ENCODE assay signal across 8 cellular contexts in the genomic region with DNA sequence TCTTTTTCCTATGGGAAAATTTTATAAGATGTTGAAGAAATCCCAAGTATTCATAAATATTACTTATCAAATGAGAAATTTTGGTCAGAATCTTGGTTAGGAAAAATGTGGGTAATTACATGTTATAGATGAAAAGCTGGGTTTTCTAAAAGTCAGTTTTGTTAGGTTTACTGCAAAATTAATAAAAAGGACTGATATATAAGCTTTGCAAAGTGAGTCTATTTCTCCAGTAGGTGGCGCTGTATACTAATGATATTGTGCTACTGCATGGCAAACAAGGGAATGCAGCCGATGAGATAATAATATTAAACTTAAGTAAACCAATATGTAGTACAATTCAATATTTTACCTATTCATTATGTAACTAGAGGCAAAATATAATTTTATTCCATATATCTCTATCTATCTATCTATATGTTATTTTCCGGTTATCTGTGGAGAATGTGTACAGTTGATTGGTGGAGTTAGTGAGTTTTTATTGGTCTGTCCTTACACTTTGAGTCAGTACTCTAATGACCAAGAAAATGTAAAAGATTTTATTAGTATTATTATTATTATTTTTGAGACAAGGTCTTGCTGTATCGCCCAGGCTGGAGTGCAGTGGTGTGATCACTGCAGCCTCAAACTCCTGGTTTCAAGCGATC. TPM values are rescaled to one million over a fixed set of nuclear protein-coding genes. Genes with fewer than 3 reads are reported as not detected.
A peak's percentile ranks its signal among the peaks of the same experiment; 100 is the strongest.
DNase-seq lines count a peak whose midpoint lies in the region; ATAC-seq, FAIRE-seq and TF ChIP-seq lines count a peak whose summit lies in the region.

No MANE protein-coding gene starts in this region.

- H3K27ac Mint-ChIP-seq in activated CD4-positive, alpha-beta memory T cell treated with anti-CD3 and anti-CD28 coated beads for 36 hours, result no peak overlapping the region

- no peak for TF ChIP-seq EP300 in GM12878 (IDR thresholded peaks at IDR 0.05; ENCODE audit: borderline replicate concordance in 1 of 2, control insufficient read depth in 1 of 2, low read depth in 2 of 2, low read length in 2 of 2)

- TF ChIP-seq CTCF in GM12878 (IDR thresholded peaks at IDR 0.05 in 2 of 3, conservative IDR thresholded peaks at IDR 0.05 in 1 of 3; ENCODE audit: control insufficient read depth in 2 of 3, extremely low read depth in 1 of 3, insufficient read depth in 1 of 3, low read depth in 3 of 3, low read length in 3 of 3), result peak; percentile 53 to 59 (median 56)
- TF ChIP-seq CTCF in kidney epithelial cell (IDR thresholded peaks at IDR 0.05; ENCODE audit: insufficient read depth, low read length, poor library complexity, severe bottlenecking), result peak; percentile 72
- peak; percentile 85 for TF ChIP-seq CTCF in upper lobe of right lung (IDR thresholded peaks at IDR 0.05)

- H3K9me3 Mint-ChIP-seq in activated CD4-positive, alpha-beta memory T cell treated with anti-CD3 and anti-CD28 coated beads for 36 hours, result peaks cover 6% of the 10 kb centered on the region

- intact Hi-C loops in GM12878 (cut with micrococcal nuclease; ENCODE audit: unreplicated experiment) (no loop called here), upper lobe of right lung (cut with DNase I) (no loop called here)
- intact Hi-C loops in activated CD4-positive, alpha-beta memory T cell treated with anti-CD3 and anti-CD28 coated beads for 36 hours (cut with micrococcal nuclease), result loop anchor here (1.0 kb wide), 1 partner anchor 644 kb away; no protein-coding TSS in a partner anchor

- RAD21 ChIA-PET in GM12878 (lab: Charles Lee; ENCODE audit: unreplicated experiment), result no interaction called here

- SMC1A ChIA-PET in GM12878 (lab: Charles Lee; ENCODE audit: uncharacterized antibody, unreplicated experiment), result interaction anchor here (0.6 to 0.8 kb wide), 5 partner anchors 12 to 1636 kb away, joined by 3 to 5 read pairs (median 3); no protein-coding TSS in a partner anchor

- FAIRE-seq in GM12878 (lab: Jason Lieb, UNC), result peak; percentile 31

- no peaks in the 10 kb centered on the region for H4K20me1 ChIP-seq in GM12878 (ENCODE audit: control insufficient read depth, insufficient read depth)

- POLR2A ChIA-PET in GM12878 (lab: Charles Lee), result no interaction called here
- POLR2A ChIA-PET in activated CD4-positive, alpha-beta memory T cell treated with anti-CD3 and anti-CD28 coated beads for 36 hours (lab: Charles Lee), result no interaction called here

- H3K4me1 ChIP-seq in GM12878 (ENCODE audit: control insufficient read depth, insufficient read depth, low read length) (no peaks in the 10 kb centered on the region), upper lobe of right lung (no peaks in the 10 kb centered on the region)

- no peaks in the 10 kb centered on the region for H3K4me1 Mint-ChIP-seq in activated CD4-positive, alpha-beta memory T cell treated with anti-CD3 and anti-CD28 coated beads for 36 hours (ENCODE audit: low read depth)

- H3K36me3 Mint-ChIP-seq in activated CD4-positive, alpha-beta memory T cell treated with anti-CD3 and anti-CD28 coated beads for 36 hours, result no peaks in the 10 kb centered on the region

- no peaks in the 10 kb centered on the region for H3K27me3 Mint-ChIP-seq in activated CD4-positive, alpha-beta memory T cell treated with anti-CD3 and anti-CD28 coated beads for 36 hours

- no peaks in the 10 kb centered on the region for H3K27me3 ChIP-seq in GM12878 (replicated peaks in 1 of 2; ENCODE audit: control insufficient read depth in 2 of 2, insufficient read depth in 2 of 2, low read length in 1 of 2)
- H3K27me3 ChIP-seq in kidney epithelial cell (ENCODE audit: control insufficient read depth, insufficient read depth, low read length), result no peaks in the 10 kb centered on the region
- H3K27me3 ChIP-seq in upper lobe of right lung, result no peaks in the 10 kb centered on the region

- H3K4me3 Mint-ChIP-seq in activated CD4-positive, alpha-beta memory T cell treated with anti-CD3 and anti-CD28 coated beads for 36 hours, result no peak overlapping the region

- TF ChIP-seq RAD21 in GM12878 (IDR thresholded peaks at IDR 0.05; ENCODE audit: insufficient read depth, low read depth, low read length), result peak; percentile 37; the same call in 1 of the 2 replicates

- DNase-seq in Ammon's horn (ENCODE audit: low spot score), result peak; percentile 70
- peak; percentile 32 for DNase-seq in NCI-H510A (lab: John Stamatoyannopoulos, UW)
- no peak for DNase-seq in GM12878 (ENCODE audit: low read depth, low spot score)
- peak; percentile 26 for DNase-seq in kidney epithelial cell (ENCODE audit: low read depth)
- DNase-seq in upper lobe of right lung, result no peak
- no peak for DNase-seq in activated CD4-positive, alpha-beta memory T cell treated with anti-CD3 and anti-CD28 coated beads for 36 hours

- no peak overlapping the region for H3K4me2 ChIP-seq in GM12878 (ENCODE audit: control insufficient read depth, insufficient read depth)

- CTCF ChIA-PET in GM12878 (lab: Yijun Ruan, JAX), result interaction anchor here (0.6 to 2.9 kb wide), 28 partner anchors 9 to 676 kb away, joined by 3 to 26 read pairs (median 4); no protein-coding TSS in a partner anchor
- CTCF ChIA-PET in activated CD4-positive, alpha-beta memory T cell treated with anti-CD3 and anti-CD28 coated beads for 36 hours (lab: Charles Lee), result interaction anchor here (0.6 to 4.2 kb wide), 18 partner anchors 9 to 1643 kb away, joined by 3 to 26 read pairs (median 4); no protein-coding TSS in a partner anchor

- in situ Hi-C loops in GM12878 (cut with MboI), result loop anchor here (25.0 kb wide), 1 partner anchor 1782 kb away; no protein-coding TSS in a partner anchor

- no peak overlapping the region for H3K9ac ChIP-seq in GM12878 (ENCODE audit: control insufficient read depth, insufficient read depth, low read length)

- H3K9me3 ChIP-seq in GM12878 (replicated peaks; ENCODE audit: control insufficient read depth, insufficient read depth, low read length), result no peaks in the 10 kb centered on the region
- no peaks in the 10 kb centered on the region for H3K9me3 ChIP-seq in upper lobe of right lung

- no peaks in the 10 kb centered on the region for H3K79me2 ChIP-seq in GM12878 (ENCODE audit: control insufficient read depth, insufficient read depth, low read length)

- no peak overlapping the region for H3K4me3 ChIP-seq in GM12878
- no peak overlapping the region for H3K4me3 ChIP-seq in kidney epithelial cell (ENCODE audit: low read depth, low read length)
- no peak overlapping the region for H3K4me3 ChIP-seq in upper lobe of right lung

- 55% methylated on average over 5 of the region's 5 CpGs for WGBS in GM12878 (ENCODE audit: insufficient coverage, insufficient replicate concordance, low lambda C conversion rate, missing lambda C conversion rate)

- H3K27ac ChIP-seq in GM12878 (ENCODE audit: control insufficient read depth, insufficient read depth) (no peak overlapping the region), upper lobe of right lung (no peak overlapping the region)

- H2AFZ ChIP-seq in GM12878 (ENCODE audit: control insufficient read depth, low read depth, low read length), result no peak overlapping the region

- no TSS peak for BruUV-seq in GM12878 (replicated peaks; lab: Mats Ljungman, UMichigan)

- no peaks in the 10 kb centered on the region for H3K36me3 ChIP-seq in GM12878 (ENCODE audit: control insufficient read depth in 2 of 2, insufficient read depth in 2 of 2, low read length in 1 of 2)
- H3K36me3 ChIP-seq in kidney epithelial cell (ENCODE audit: control insufficient read depth, insufficient read depth, low read length), result no peaks in the 10 kb centered on the region
- H3K36me3 ChIP-seq in upper lobe of right lung, result no peaks in the 10 kb centered on the region

- TF ChIP-seq POLR2A in GM12878 (IDR thresholded peaks at IDR 0.05; ENCODE audit: low read depth, low read length), result no peak

- ATAC-seq in GM18520 (IDR thresholded peaks at IDR 0.05; ENCODE audit: unreplicated experiment) (peak; percentile 63), HG03521 (IDR thresholded peaks at IDR 0.05; ENCODE audit: unreplicated experiment) (peak; percentile 51), GM12878 (peak; percentile 71), upper lobe of right lung (peak; percentile 66)

RNA-seq across cellular contexts. Expression of gene MIPOL1, which starts 32.9 kb away (rescaled TPM):
- total RNA-seq in GM12878 (2013; cell fraction: nucleolus; rRNA removed), result not detected in 2 replicates
- total RNA-seq in GM12878 (2014; rRNA removed) (not detected in 2 replicates), GM12878 (2014; rRNA removed; fragmentation: Illumina TruSeq; extraction: Trizol) (not detected in 2 replicates), GM12878 (2021) (not detected in 2 replicates), kidney epithelial cell (7.1 and 11.2 TPM in 2 replicates), upper lobe of right lung (10.0 TPM)
- not detected for polyA plus RNA-seq in GM12878 (2011; ENCODE audit: low read depth)
- polyA plus RNA-seq in GM12878 (2011; rRNA removed) (not detected in 2 replicates), GM12878 (2014; fragmentation: Illumina TruSeq; extraction: Trizol) (not detected in 2 replicates), GM12878 (2014; fragmentation: Nextera tagmentation; extraction: Ambion mirVana) (not detected), GM12878 (2014; rRNA removed) (not detected in 2 replicates), GM12878 (2016; fragmentation: Nextera tagmentation; extraction: Ambion mirVana) (under 1 TPM in 1 of 2 experiments, not detected in 1; 0.06 TPM)
- not detected in 2 replicates for polyA plus RNA-seq in GM12878 (2011; cell fraction: cytosol; rRNA removed)
- not detected in 2 replicates for polyA plus RNA-seq in GM12878 (2011; cell fraction: nucleus; rRNA removed)
- not detected in 2 replicates for polyA plus RNA-seq in GM12878 (2012)
- not detected in 2 replicates for polyA minus RNA-seq in GM12878 (2011; rRNA and poly(A)+ RNA removed)
- not detected in 2 replicates for polyA minus RNA-seq in GM12878 (2011; cell fraction: cytosol; rRNA and poly(A)+ RNA removed)
- polyA minus RNA-seq in GM12878 (2011; cell fraction: nucleus; rRNA and poly(A)+ RNA removed), result not detected in 2 replicates
- total RNA-seq in activated CD4-positive, alpha-beta memory T cell treated with anti-CD3 and anti-CD28 coated beads for 36 hours, result under 1 TPM; 0.14 to 0.51 TPM

RNA-seq across cellular contexts. Expression of gene SLC25A21, which starts 58.3 kb away (rescaled TPM):
- total RNA-seq in GM12878 (2013; cell fraction: nucleolus; rRNA removed), result not detected in 2 replicates
- total RNA-seq in GM12878 (2014; rRNA removed) (0.17 TPM in 1 of 2 replicates, not detected in the other), GM12878 (2014; rRNA removed; fragmentation: Illumina TruSeq; extraction: Trizol) (not detected in 2 replicates), GM12878 (2021) (0.08 and 0.72 TPM in 2 replicates), kidney epithelial cell (2.1 and 51.1 TPM in 2 replicates), upper lobe of right lung (0.35 TPM)
- polyA plus RNA-seq in GM12878 (2011; ENCODE audit: low read depth), result not detected
- polyA plus RNA-seq in GM12878 (2011; rRNA removed) (0.22 and 0.33 TPM in 2 replicates), GM12878 (2014; fragmentation: Illumina TruSeq; extraction: Trizol) (0.06 TPM in 1 of 2 replicates, not detected in the other), GM12878 (2014; fragmentation: Nextera tagmentation; extraction: Ambion mirVana) (under 1 TPM; 0.16 to 0.27 TPM), GM12878 (2014; rRNA removed) (0.10 TPM in 1 of 2 replicates, not detected in the other), GM12878 (2016; fragmentation: Nextera tagmentation; extraction: Ambion mirVana) (under 1 TPM in 1 of 2 experiments, not detected in 1; 0.15 TPM)
- not detected in 2 replicates for polyA plus RNA-seq in GM12878 (2011; cell fraction: cytosol; rRNA removed)
- polyA plus RNA-seq in GM12878 (2011; cell fraction: nucleus; rRNA removed), result 0.19 TPM in 1 of 2 replicates, not detected in the other
- not detected in 2 replicates for polyA plus RNA-seq in GM12878 (2012)
- polyA minus RNA-seq in GM12878 (2011; rRNA and poly(A)+ RNA removed), result not detected in 2 replicates
- not detected in 2 replicates for polyA minus RNA-seq in GM12878 (2011; cell fraction: cytosol; rRNA and poly(A)+ RNA removed)
- polyA minus RNA-seq in GM12878 (2011; cell fraction: nucleus; rRNA and poly(A)+ RNA removed), result not detected in 2 replicates
- total RNA-seq in activated CD4-positive, alpha-beta memory T cell treated with anti-CD3 and anti-CD28 coated beads for 36 hours, result not detected

Comparison
In these comparisons a context has a peak if more than half of its experiments do, and no peak if none do; other contexts are left out.
1. DNase-seq: peak in Ammon's horn (single experiment), NCI-H510A (single experiment) and kidney epithelial cell (single experiment); none in GM12878 (single experiment), upper lobe of right lung (single experiment) and activated CD4-positive, alpha-beta memory T cell treated with anti-CD3 and anti-CD28 coated beads for 36 hours (single experiment).
2. Peak in every context shown above with its lines, with median percentiles within 50 percentile points of each other: ATAC-seq and CTCF ChIP-seq.